In genomic region chr4:126871810-126872209, GRCh38 we compare ENCODE assay signal across 29 cellular contexts.
"Had no signal": no experiment of that assay in that cellular context is flagged by ENCODE, and none has a peak within 500 bp of the region (broad histone marks: within the 10 kb centered on the region; RNA-seq: fewer than 3 reads in every experiment).

No MANE protein-coding gene starts in this region.

- H3K4me2 ChIP-seq: neural progenitor cell had no signal

- H2AFZ ChIP-seq: neural progenitor cell, parathyroid adenoma had no signal

- H3K27ac Mint-ChIP-seq: naive thymus-derived CD8-positive, alpha-beta T cell; natural killer cell treated with Interleukin-12 subunit alpha and Interleukin-12 subunit beta and Interleukin-15 and Interleukin-18, amount 100 ng/mL, for 72 hours; nephron progenitor cell; neural progenitor cell; progenitor cell of endocrine pancreas; stimulated activated effector memory CD8-positive, alpha-beta T cell treated with anti-CD3 and anti-CD28 coated beads, Interleukin-12 subunit alpha, Interleukin-12 subunit beta, amount 100 ng/mL, for 72 hours; stimulated activated naive B cell treated with anti-CD40 and anti-IgM and Interleukin-4, amounts not matched to agents 10 μg/mL and 1 μg/mL and 100 μg/mL, for 72 hours; stimulated activated naive CD8-positive, alpha-beta T cell treated with anti-CD3 and anti-CD28 coated beads, Interleukin-15, Interleukin-2, amounts not matched to agents 100 ng/mL and 50 ng/mL, for 24 hours had no signal

- H3K36me3 Mint-ChIP-seq: stimulated activated effector memory CD8-positive, alpha-beta T cell treated with anti-CD3 and anti-CD28 coated beads, Interleukin-12 subunit alpha, Interleukin-12 subunit beta, amount 100 ng/mL, for 72 hours; stimulated activated naive B cell treated with anti-CD40 and anti-IgM and Interleukin-4, amounts not matched to agents 10 μg/mL and 1 μg/mL and 100 μg/mL, for 72 hours had no signal

- H3K4me3 ChIP-seq: neural progenitor cell, ovary, psoas muscle, right lobe of liver, sigmoid colon, stomach, thoracic aorta, thyroid gland, tibial nerve, upper lobe of left lung, uterus had no signal

- H3K4me1 Mint-ChIP-seq: naive thymus-derived CD8-positive, alpha-beta T cell; nephron progenitor cell; neural progenitor cell; stimulated activated effector memory CD8-positive, alpha-beta T cell treated with anti-CD3 and anti-CD28 coated beads, Interleukin-12 subunit alpha, Interleukin-12 subunit beta, amount 100 ng/mL, for 72 hours; stimulated activated naive B cell treated with anti-CD40 and anti-IgM and Interleukin-4, amounts not matched to agents 10 μg/mL and 1 μg/mL and 100 μg/mL, for 72 hours had no signal

- H3K79me2 ChIP-seq: parathyroid adenoma had no signal

- H3K27me3 ChIP-seq: neural progenitor cell, ovary, right lobe of liver, sigmoid colon, stomach, thyroid gland, tibial nerve, upper lobe of left lung, uterus had no signal

- H3K9ac ChIP-seq: neural progenitor cell, parathyroid adenoma had no signal

- H3K36me3 ChIP-seq: neural progenitor cell, ovary, right lobe of liver, sigmoid colon, stomach, thoracic aorta, thyroid gland, tibial nerve, upper lobe of left lung, uterus had no signal

- ATAC-seq: naive thymus-derived CD8-positive, alpha-beta T cell; natural killer cell treated with Interleukin-12 subunit alpha and Interleukin-12 subunit beta and Interleukin-15 and Interleukin-18, amount 100 ng/mL, for 72 hours; psoas muscle; right cardiac atrium; right lobe of liver; stimulated activated effector memory CD8-positive, alpha-beta T cell treated with anti-CD3 and anti-CD28 coated beads, Interleukin-12 subunit alpha, Interleukin-12 subunit beta, amount 100 ng/mL, for 72 hours; stimulated activated naive B cell treated with anti-CD40 and anti-IgM and Interleukin-4, amounts not matched to agents 10 μg/mL and 1 μg/mL and 100 μg/mL, for 72 hours had no signal

- H3K27ac ChIP-seq: neural progenitor cell, ovary, parathyroid adenoma, psoas muscle, right lobe of liver, sigmoid colon, stomach, thoracic aorta, thyroid gland, tibial nerve, upper lobe of left lung, uterus had no signal

- H3K4me3 Mint-ChIP-seq: naive thymus-derived CD8-positive, alpha-beta T cell; natural killer cell treated with Interleukin-12 subunit alpha and Interleukin-12 subunit beta and Interleukin-15 and Interleukin-18, amount 100 ng/mL, for 72 hours; nephron progenitor cell; neural progenitor cell; stimulated activated effector memory CD8-positive, alpha-beta T cell treated with anti-CD3 and anti-CD28 coated beads, Interleukin-12 subunit alpha, Interleukin-12 subunit beta, amount 100 ng/mL, for 72 hours; stimulated activated naive B cell treated with anti-CD40 and anti-IgM and Interleukin-4, amounts not matched to agents 10 μg/mL and 1 μg/mL and 100 μg/mL, for 72 hours; stimulated activated naive CD8-positive, alpha-beta T cell treated with anti-CD3 and anti-CD28 coated beads, Interleukin-15, Interleukin-2, amounts not matched to agents 100 ng/mL and 50 ng/mL, for 24 hours had no signal

- DNase-seq: naive thymus-derived CD8-positive, alpha-beta T cell; nephron progenitor cell; occipital lobe; ovary; posterior cingulate gyrus; psoas muscle; right cardiac atrium; right lobe of liver; sigmoid colon; small intestine; stimulated activated CD4-positive, alpha-beta T cell treated with anti-CD3 and anti-CD28 coated beads, Interleukin-15, amount 100 ng/mL, for 24 hours; stimulated activated CD4-positive, alpha-beta T cell treated with anti-CD3 and anti-CD28 coated beads, Interleukin-2, amount 100 ng/mL, for 24 hours; stimulated activated CD4-positive, alpha-beta T cell treated with anti-CD3 and anti-CD28 coated beads, Interleukin-2, amount 100 ng/mL, for 48 hours; stimulated activated CD4-positive, alpha-beta T cell treated with anti-CD3 and anti-CD28 coated beads, Interleukin-4, amount 100 ng/mL, for 24 hours; stimulated activated naive B cell treated with anti-CD40 and anti-IgM and Interleukin-4, amounts not matched to agents 10 μg/mL and 1 μg/mL and 100 μg/mL, for 72 hours; stimulated activated naive CD4-positive, alpha-beta T cell treated with Interleukin-2 at 50 U/mL for 16 hours; stomach; thyroid gland; trophoblast cell; upper lobe of left lung; uterus had no signal

- H3K27me3 Mint-ChIP-seq: naive thymus-derived CD8-positive, alpha-beta T cell; natural killer cell treated with Interleukin-12 subunit alpha and Interleukin-12 subunit beta and Interleukin-15 and Interleukin-18, amount 100 ng/mL, for 72 hours; progenitor cell of endocrine pancreas; stimulated activated naive B cell treated with anti-CD40 and anti-IgM and Interleukin-4, amounts not matched to agents 10 μg/mL and 1 μg/mL and 100 μg/mL, for 72 hours; stimulated activated naive CD8-positive, alpha-beta T cell treated with anti-CD3 and anti-CD28 coated beads, Interleukin-15, Interleukin-2, amounts not matched to agents 100 ng/mL and 50 ng/mL, for 24 hours had no signal

- H3K4me1 ChIP-seq: neural progenitor cell, parathyroid adenoma, psoas muscle, right lobe of liver, sigmoid colon, stomach, thyroid gland, tibial nerve, upper lobe of left lung, uterus had no signal

- H3K9me3 ChIP-seq: ovary, right lobe of liver, sigmoid colon, thyroid gland had no signal
